8 cellular contexts compared by ENCODE assay signal in genomic region chr1:24415334-24415909, GRCh38. TPM values are rescaled to one million over a fixed set of nuclear protein-coding genes. Genes with fewer than 3 reads are reported as not detected.
DNase-seq lines count a peak whose midpoint lies in the region; ATAC-seq and TF ChIP-seq lines count a peak whose summit lies in the region.

TSS of gene NIPAL3 (plus strand) at chr1:24415802. CDS start at chr1:24419548, 3,746 bp downstream.

- peak within 1 kb of the TSS; percentile 86 for H2AFZ ChIP-seq in parathyroid adenoma

- peak within 1 kb of the TSS; percentile 83 for H3K4me2 ChIP-seq in parathyroid adenoma (ENCODE audit: low read length)

- H3K27ac ChIP-seq in parathyroid adenoma = peak within 1 kb of the TSS; percentile 32
- H3K27ac ChIP-seq in tibial nerve = peak within 1 kb of the TSS in 2 of 4 donors; percentile 46 to 49

- H3K27me3 ChIP-seq in parathyroid adenoma (ENCODE audit: control insufficient read depth, insufficient read depth, low read length) = no peaks in the 10 kb centered on the region
- no peaks in the 10 kb centered on the region for H3K27me3 ChIP-seq in tibial nerve

- peaks cover 8% of the 10 kb centered on the region for H3K4me1 ChIP-seq in parathyroid adenoma
- H3K4me1 ChIP-seq in tibial nerve = peaks cover 0 to 47% (median 19%) of the 10 kb centered on the region in 4 donors

- TF ChIP-seq EP300 in tibial nerve (IDR thresholded peaks at IDR 0.05) = peak in 1 of 2 donors; percentile 64

- peaks cover 2% of the 10 kb centered on the region for H3K79me2 ChIP-seq in parathyroid adenoma

- H3K4me3 ChIP-seq in parathyroid adenoma (ENCODE audit: low read depth, low read length) (peak within 1 kb of the TSS; percentile 91), tibial nerve (peak within 1 kb of the TSS; percentile 46 to 71 (median 64))

- 3 to 6% methylated on average over 20 to 28 of the region's 28 CpGs for WGBS in tibial nerve, 2 donors

- DNase-seq in NCI-H128 (lab: John Stamatoyannopoulos, UW; ENCODE audit: unreplicated experiment) (peak; percentile 100), SW 1271 (lab: John Stamatoyannopoulos, UW) (peak; percentile 90 to 95), Right ventricle myocardium superior (peak; percentile 98), tibial nerve (ENCODE audit: low spot score in 2 of 2) (peak; percentile 90 to 98)
- DNase-seq in activated naive CD8-positive, alpha-beta T cell treated with anti-CD3 and anti-CD28 coated beads, Interleukin-2, amount 50 U/mL, for 16 hours (ENCODE audit: low read depth, low spot score) = peak; percentile 93

- TF ChIP-seq POLR2A in tibial nerve (IDR thresholded peaks at IDR 0.05) = peak in 1 of 2 donors; percentile 53

- H3K36me3 ChIP-seq in parathyroid adenoma (ENCODE audit: control insufficient read depth, insufficient read depth, low read length) (no peaks in the 10 kb centered on the region), tibial nerve (no peaks in the 10 kb centered on the region)

- intact Hi-C loops in Right ventricle myocardium superior (cut with DNase I) = loop anchor here (5.0 kb wide), 1 partner anchor 87 kb away; the partner anchor contains the start of gene RCAN3

- TF ChIP-seq CTCF in GM12872 (IDR thresholded peaks at IDR 0.05; ENCODE audit: insufficient read depth, low read depth, low read length) = peak; percentile 98
- peak; percentile 64 for TF ChIP-seq CTCF in parathyroid adenoma (IDR thresholded peaks at IDR 0.05)
- peak; percentile 30 to 78 (median 67) for TF ChIP-seq CTCF in tibial nerve (IDR thresholded peaks at IDR 0.05)

- peak; percentile 96 for ATAC-seq in HG02759 (IDR thresholded peaks at IDR 0.05; ENCODE audit: unreplicated experiment)
- peak; percentile 95 for ATAC-seq in Right ventricle myocardium superior (ENCODE audit: poor library complexity)

- H3K9me3 ChIP-seq in parathyroid adenoma (ENCODE audit: control insufficient read depth, low read length) = no peaks in the 10 kb centered on the region
- no peaks in the 10 kb centered on the region for H3K9me3 ChIP-seq in tibial nerve

- H3K9ac ChIP-seq in parathyroid adenoma = no peak within 1 kb of the TSS

RNA-seq across cellular contexts. Expression of gene NIPAL3, which starts in this region (rescaled TPM):
- total RNA-seq in Right ventricle myocardium superior (31.8 TPM), tibial nerve (10 to 100 TPM; 16.5 to 41.1 (median 30.1) TPM)
